In the genomic region with DNA sequence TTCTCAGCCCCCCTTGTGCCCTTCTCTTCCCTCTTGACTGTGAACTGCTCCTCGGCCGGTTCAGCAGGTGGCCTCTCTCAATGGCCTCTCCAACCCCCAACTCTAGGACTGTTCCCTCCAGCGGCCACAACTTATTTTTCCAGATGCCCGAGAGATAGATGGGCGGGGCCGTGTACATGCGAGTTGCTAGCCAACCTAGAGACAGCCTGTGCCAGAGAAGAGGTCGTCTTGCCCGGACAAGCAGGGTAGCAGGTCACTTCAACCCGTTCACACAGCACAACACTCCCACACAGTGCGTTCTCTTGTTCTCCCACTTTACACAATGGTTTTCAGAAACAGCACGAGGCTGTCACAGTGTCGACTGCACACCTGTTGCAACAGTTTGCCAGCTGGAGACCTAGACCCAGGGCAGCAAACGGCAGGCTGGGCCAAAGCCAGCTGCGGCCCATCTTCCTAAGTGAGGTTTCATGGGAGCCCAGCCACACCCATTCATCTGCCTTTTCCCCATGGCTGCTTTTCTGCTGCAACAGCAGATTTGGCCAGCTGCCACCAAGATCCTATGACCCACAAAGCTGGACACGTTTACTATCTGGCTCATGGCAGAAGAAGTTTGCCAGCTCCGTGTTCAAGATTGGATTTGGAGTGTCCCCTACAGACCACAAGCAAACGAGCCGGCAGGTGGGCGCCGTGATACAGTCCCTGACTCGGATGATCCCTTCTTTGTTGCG, we compare ENCODE assay signal across 8 cellular contexts. TPM values are rescaled to one million over a fixed set of nuclear protein-coding genes. Genes with fewer than 3 reads are reported as not detected.
DNase-seq lines count a peak whose midpoint lies in the region; ATAC-seq and TF ChIP-seq lines count a peak whose summit lies in the region.

No MANE protein-coding gene starts in this region.

- intact Hi-C loops in colonic mucosa (cut with DNase I) = no loop called here
- intact Hi-C loops in activated CD8-positive, alpha-beta T cell treated with anti-CD3 and anti-CD28 coated beads for 36 hours (cut with micrococcal nuclease) = no loop called here

- no peak overlapping the region for H3K27ac Mint-ChIP-seq in activated CD8-positive, alpha-beta T cell treated with anti-CD3 and anti-CD28 coated beads for 36 hours
- H3K27ac Mint-ChIP-seq in activated CD8-positive, alpha-beta T cell treated with anti-CD3 and anti-CD28 coated beads, Interleukin-2, amount 10 ng/mL, durations not matched to agents 7 days and 5 days = no peak overlapping the region

- H3K27me3 ChIP-seq in colonic mucosa (no peaks in the 10 kb centered on the region), neuronal stem cell (ENCODE audit: control insufficient read depth in 3 of 3, insufficient read depth in 3 of 3, low read depth in 1 of 3, low read length in 3 of 3) (peaks cover 0 to 7% (median 2%) of the 10 kb centered on the region in 3 experiments)

- no peak for TF ChIP-seq CTCF in colonic mucosa (IDR thresholded peaks at IDR 0.05)
- TF ChIP-seq CTCF in activated CD8-positive, alpha-beta T cell treated with anti-CD3 and anti-CD28 coated beads for 36 hours (IDR thresholded peaks at IDR 0.05) = no peak

- H3K4me2 ChIP-seq in neuronal stem cell (ENCODE audit: insufficient read depth, low read length, poor library complexity, severe bottlenecking) = no peak overlapping the region

- no peak overlapping the region for H2BK12ac ChIP-seq in neuronal stem cell (ENCODE audit: low read length)

- POLR2A ChIA-PET in activated CD8-positive, alpha-beta T cell treated with anti-CD3 and anti-CD28 coated beads for 36 hours (lab: Charles Lee) = no interaction called here
- POLR2A ChIA-PET in activated CD8-positive, alpha-beta T cell treated with anti-CD3 and anti-CD28 coated beads, Interleukin-2, amount 10 ng/mL, durations not matched to agents 7 days and 5 days (lab: Charles Lee) = interaction anchor here (0.5 kb wide), 1 partner anchor 22 kb away, joined by 3 read pairs; no protein-coding TSS in a partner anchor

- no peak overlapping the region for H3K4ac ChIP-seq in neuronal stem cell (ENCODE audit: low read length)

- no peak overlapping the region for H3K23ac ChIP-seq in neuronal stem cell (ENCODE audit: low read depth, low read length, poor library complexity)

- no peak overlapping the region for H3K4me3 Mint-ChIP-seq in activated CD8-positive, alpha-beta T cell treated with anti-CD3 and anti-CD28 coated beads for 36 hours
- no peak overlapping the region for H3K4me3 Mint-ChIP-seq in activated CD8-positive, alpha-beta T cell treated with anti-CD3 and anti-CD28 coated beads, Interleukin-2, amount 10 ng/mL, durations not matched to agents 7 days and 5 days

- H3K27me3 Mint-ChIP-seq in activated CD8-positive, alpha-beta T cell treated with anti-CD3 and anti-CD28 coated beads for 36 hours = peaks cover 10% of the 10 kb centered on the region
- peaks cover 4% of the 10 kb centered on the region for H3K27me3 Mint-ChIP-seq in activated CD8-positive, alpha-beta T cell treated with anti-CD3 and anti-CD28 coated beads, Interleukin-2, amount 10 ng/mL, durations not matched to agents 7 days and 5 days (ENCODE audit: low read depth)

- no peaks in the 10 kb centered on the region for H3K79me1 ChIP-seq in neuronal stem cell (ENCODE audit: low read depth, low read length)

- H2AK5ac ChIP-seq in neuronal stem cell (ENCODE audit: low read depth, low read length) = no peak overlapping the region

- H3K36me3 ChIP-seq in colonic mucosa = peaks cover 3% of the 10 kb centered on the region
- no peaks in the 10 kb centered on the region for H3K36me3 ChIP-seq in neuronal stem cell (replicated peaks in 1 of 2; ENCODE audit: control insufficient read depth in 2 of 2, insufficient read depth in 2 of 2, low read length in 2 of 2)

- WGBS in neuronal stem cell (ENCODE audit: extremely low coverage in 2 of 2, insufficient read length in 2 of 2, insufficient replicate concordance in 1 of 2), 2 donors = no CpG with 5 or more reads among the region's 23 CpGs

- no peak overlapping the region for H3K18ac ChIP-seq in neuronal stem cell (ENCODE audit: low read length)

- H4K8ac ChIP-seq in neuronal stem cell (ENCODE audit: low read depth, low read length) = no peak overlapping the region

- H3K4me3 ChIP-seq in colonic mucosa (no peak overlapping the region), neuronal stem cell (ENCODE audit: low read length in 2 of 2) (no peak overlapping the region)

- no peak overlapping the region for H2BK5ac ChIP-seq in neuronal stem cell (ENCODE audit: low read length)

- ATAC-seq in activated CD8-positive, alpha-beta T cell treated with anti-CD3 and anti-CD28 coated beads for 36 hours = no peak
- no peak for ATAC-seq in activated CD8-positive, alpha-beta T cell treated with anti-CD3 and anti-CD28 coated beads, Interleukin-2, amount 10 ng/mL, durations not matched to agents 7 days and 5 days

- peaks cover 12% of the 10 kb centered on the region for H3K4me1 Mint-ChIP-seq in activated CD8-positive, alpha-beta T cell treated with anti-CD3 and anti-CD28 coated beads for 36 hours (ENCODE audit: low read depth)
- peaks cover 11% of the 10 kb centered on the region for H3K4me1 Mint-ChIP-seq in activated CD8-positive, alpha-beta T cell treated with anti-CD3 and anti-CD28 coated beads, Interleukin-2, amount 10 ng/mL, durations not matched to agents 7 days and 5 days (ENCODE audit: low read depth)

- DNase-seq in DMS 273 (lab: John Stamatoyannopoulos, UW; ENCODE audit: unreplicated experiment) = peak; percentile 91
- DNase-seq in NCI-H2171 (lab: John Stamatoyannopoulos, UW) = peak; percentile 51
- peak; percentile 56 for DNase-seq in colonic mucosa
- DNase-seq in neuronal stem cell (ENCODE audit: low spot score) = no peak
- no peak for DNase-seq in activated CD8-positive, alpha-beta T cell treated with anti-CD3 and anti-CD28 coated beads for 36 hours
- DNase-seq in stimulated activated CD4-positive, alpha-beta T cell treated with anti-CD3 and anti-CD28 coated beads, Interleukin-2, amount 100 ng/mL, for 48 hours = no peak
- no peak for DNase-seq in activated CD8-positive, alpha-beta T cell treated with anti-CD3 and anti-CD28 coated beads, Interleukin-2, amount 10 ng/mL, durations not matched to agents 7 days and 5 days
- DNase-seq in NCI-H1048 (lab: John Stamatoyannopoulos, UW) = no peak

- H3K36me3 Mint-ChIP-seq in activated CD8-positive, alpha-beta T cell treated with anti-CD3 and anti-CD28 coated beads for 36 hours (ENCODE audit: low read depth) = no peaks in the 10 kb centered on the region
- H3K36me3 Mint-ChIP-seq in activated CD8-positive, alpha-beta T cell treated with anti-CD3 and anti-CD28 coated beads, Interleukin-2, amount 10 ng/mL, durations not matched to agents 7 days and 5 days (ENCODE audit: low read depth) = no peaks in the 10 kb centered on the region

- no peaks in the 10 kb centered on the region for H3K4me1 ChIP-seq in colonic mucosa
- H3K4me1 ChIP-seq in neuronal stem cell (ENCODE audit: control insufficient read depth in 2 of 2, insufficient read depth in 1 of 2, low read depth in 1 of 2, low read length in 2 of 2) = no peaks in the 10 kb centered on the region

- peaks cover 13% of the 10 kb centered on the region for H3K9me3 Mint-ChIP-seq in activated CD8-positive, alpha-beta T cell treated with anti-CD3 and anti-CD28 coated beads for 36 hours
- H3K9me3 Mint-ChIP-seq in activated CD8-positive, alpha-beta T cell treated with anti-CD3 and anti-CD28 coated beads, Interleukin-2, amount 10 ng/mL, durations not matched to agents 7 days and 5 days (ENCODE audit: insufficient read depth) = peaks cover 15% of the 10 kb centered on the region

- H3K14ac ChIP-seq in neuronal stem cell (ENCODE audit: low read length) = peak overlapping the region; percentile 31

- no peak overlapping the region for H2AFZ ChIP-seq in neuronal stem cell (ENCODE audit: low read length)

- H3K27ac ChIP-seq in colonic mucosa (no peak overlapping the region), neuronal stem cell (replicated peaks; ENCODE audit: low read length) (no peak overlapping the region)

- H2BK120ac ChIP-seq in neuronal stem cell (ENCODE audit: low read depth, low read length) = no peak overlapping the region

- H3K9ac ChIP-seq in colonic mucosa (ENCODE audit: low read depth in 2 of 2, low read length in 2 of 2) (no peak overlapping the region), neuronal stem cell (ENCODE audit: low read depth, low read length, poor library complexity) (no peak overlapping the region)

- H3K9me3 ChIP-seq in colonic mucosa (no peaks in the 10 kb centered on the region), neuronal stem cell (replicated peaks in 1 of 2; ENCODE audit: control insufficient read depth in 2 of 2, insufficient read depth in 1 of 2, low read depth in 1 of 2, low read length in 2 of 2) (peaks cover 0 to 5% of the 10 kb centered on the region in 2 donors)

- CTCF ChIA-PET in activated CD8-positive, alpha-beta T cell treated with anti-CD3 and anti-CD28 coated beads for 36 hours (lab: Charles Lee) = interaction anchor here (1.3 to 1.5 kb wide), 2 partner anchors 13 to 46 kb away, joined by 5 to 9 read pairs; no protein-coding TSS in a partner anchor
- CTCF ChIA-PET in activated CD8-positive, alpha-beta T cell treated with anti-CD3 and anti-CD28 coated beads, Interleukin-2, amount 10 ng/mL, durations not matched to agents 7 days and 5 days (lab: Charles Lee) = interaction anchor here (3.5 kb wide), 1 partner anchor 14 kb away, joined by 15 read pairs; no protein-coding TSS in a partner anchor

- peak overlapping the region; percentile 59 for H2BK15ac ChIP-seq in neuronal stem cell (ENCODE audit: low read length)

- H4K91ac ChIP-seq in neuronal stem cell (ENCODE audit: low read depth, low read length, poor library complexity) = no peak overlapping the region

RNA-seq across cellular contexts. Expression of gene PRLH, which starts 7.3 kb away (rescaled TPM):
- not detected for total RNA-seq in colonic mucosa
- not detected for polyA plus RNA-seq in neuronal stem cell (2013, experiment 1 of 2)
- polyA plus RNA-seq in neuronal stem cell (2013, experiment 2 of 2) = not detected
- total RNA-seq in activated CD8-positive, alpha-beta T cell treated with anti-CD3 and anti-CD28 coated beads for 36 hours = not detected
- total RNA-seq in activated CD8-positive, alpha-beta T cell treated with anti-CD3 and anti-CD28 coated beads, Interleukin-2, amount 10 ng/mL, durations not matched to agents 7 days and 5 days = not detected

RNA-seq across cellular contexts. Expression of gene RAB17, which starts 31.5 kb away (rescaled TPM):
- total RNA-seq in colonic mucosa = 10 to 100 TPM; 32.5 to 34.7 TPM
- polyA plus RNA-seq in neuronal stem cell (2013, experiment 1 of 2) = 0.15 TPM
- not detected for polyA plus RNA-seq in neuronal stem cell (2013, experiment 2 of 2)
- under 1 TPM; 0.14 to 0.69 TPM for total RNA-seq in activated CD8-positive, alpha-beta T cell treated with anti-CD3 and anti-CD28 coated beads for 36 hours
- total RNA-seq in activated CD8-positive, alpha-beta T cell treated with anti-CD3 and anti-CD28 coated beads, Interleukin-2, amount 10 ng/mL, durations not matched to agents 7 days and 5 days = under 1 TPM; 0.16 to 0.61 TPM

Comparison
In these comparisons a context has a peak if more than half of its experiments do, and no peak if none do; other contexts are left out.
1. DNase-seq: peak in DMS 273 (single experiment), NCI-H2171 (single experiment) and colonic mucosa (single experiment); none in neuronal stem cell (single experiment), activated CD8-positive, alpha-beta T cell treated with anti-CD3 and anti-CD28 coated beads for 36 hours (single experiment), stimulated activated CD4-positive, alpha-beta T cell treated with anti-CD3 and anti-CD28 coated beads, Interleukin-2, amount 100 ng/mL, for 48 hours (0 of 2), activated CD8-positive, alpha-beta T cell treated with anti-CD3 and anti-CD28 coated beads, Interleukin-2, amount 10 ng/mL, durations not matched to agents 7 days and 5 days (single experiment) and NCI-H1048 (single experiment).
2. RNA of gene RAB17, which starts 31.5 kb away (total RNA-seq): 32.5 to 34.7 TPM in colonic mucosa; 0.14 to 0.69 TPM in activated CD8-positive, alpha-beta T cell treated with anti-CD3 and anti-CD28 coated beads for 36 hours and 0.16 to 0.61 TPM in activated CD8-positive, alpha-beta T cell treated with anti-CD3 and anti-CD28 coated beads, Interleukin-2, amount 10 ng/mL, durations not matched to agents 7 days and 5 days; every median in the first group is over 10 times any median in the second.